8 cellular contexts compared by ENCODE assay signal in the genomic region with DNA sequence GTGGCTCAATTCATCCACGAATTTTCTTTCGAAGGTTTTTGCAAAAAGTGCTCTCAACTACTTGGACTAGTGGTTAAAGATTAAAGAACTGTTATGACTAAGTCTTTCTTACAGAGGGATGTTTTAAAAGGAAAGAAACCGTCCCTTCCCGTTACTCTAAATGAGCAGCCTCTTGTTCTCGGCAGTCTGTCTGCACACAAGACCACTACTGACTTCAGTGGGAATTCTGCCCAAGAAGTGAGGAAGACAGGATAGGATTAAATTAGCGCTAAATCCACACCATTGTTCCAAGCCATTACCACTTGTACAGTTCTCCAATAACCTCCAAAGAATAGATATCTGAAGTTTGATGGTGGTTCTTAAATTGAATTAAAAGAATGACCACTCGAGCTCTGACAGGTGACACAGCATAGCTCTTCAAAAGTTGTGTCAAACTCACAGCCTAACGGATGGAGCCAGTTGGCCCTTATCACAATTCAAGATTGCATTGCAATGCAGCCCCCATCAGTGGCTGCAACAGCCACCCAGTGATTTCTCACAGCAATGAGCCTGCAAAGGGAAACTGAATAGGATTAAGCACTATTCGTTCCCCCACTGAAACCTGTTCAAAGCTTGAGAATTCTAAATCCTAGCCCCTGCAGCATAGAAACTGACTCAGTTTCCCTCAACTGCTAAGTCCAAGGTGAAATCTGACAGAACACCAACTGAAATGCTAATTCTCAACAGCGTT. TPM values are rescaled to one million over a fixed set of nuclear protein-coding genes. Genes with fewer than 3 reads are reported as not detected.
DNase-seq lines count a peak whose midpoint lies in the region; ATAC-seq and TF ChIP-seq lines count a peak whose summit lies in the region.

No MANE protein-coding gene starts in this region.

- peaks cover 22 to 32% (median 27%) of the 10 kb centered on the region in 3 donors for H3K4me1 Mint-ChIP-seq in IgD-negative memory B cell
- peaks cover 6 to 27% (median 21%) of the 10 kb centered on the region in 4 donors for H3K4me1 Mint-ChIP-seq in naive thymus-derived CD8-positive, alpha-beta T cell

- ATAC-seq in naive thymus-derived CD8-positive, alpha-beta T cell = no peak
- ATAC-seq in GM19467 (IDR thresholded peaks at IDR 0.05; ENCODE audit: unreplicated experiment) = no peak

- H3K9me3 Mint-ChIP-seq in IgD-negative memory B cell = peaks cover 0 to 3% (median 1%) of the 10 kb centered on the region in 3 donors
- H3K9me3 Mint-ChIP-seq in naive thymus-derived CD8-positive, alpha-beta T cell = peaks cover 0 to 14% (median 10%) of the 10 kb centered on the region in 9 donors

- H3K27ac Mint-ChIP-seq in IgD-negative memory B cell = peak overlapping the region; percentile 17 to 90 (median 57)
- peak overlapping the region in 9 of 10 donors; percentile 39 to 91 (median 52) for H3K27ac Mint-ChIP-seq in naive thymus-derived CD8-positive, alpha-beta T cell

- no peak for TF ChIP-seq CTCF in GM13976 (IDR thresholded peaks at IDR 0.05; ENCODE audit: borderline replicate concordance, control extremely low read depth, extremely low read depth, insufficient read depth, missing control alignments)

- POLR2A ChIA-PET in naive thymus-derived CD8-positive, alpha-beta T cell (lab: Charles Lee) = interaction anchor here (1.1 kb wide), 1 partner anchor 79 kb away, joined by 4 read pairs; no protein-coding TSS in a partner anchor

- DNase-seq in GM13976 (ENCODE audit: low spot score) (peak; percentile 22), cerebellar cortex (ENCODE audit: low spot score) (peak; percentile 13), NCI-H146 (lab: John Stamatoyannopoulos, UW) (no peak), HUDEP-2 (lab: John Stamatoyannopoulos, UW; ENCODE audit: unreplicated experiment in 76 of 76) (no peak)
- DNase-seq in naive thymus-derived CD8-positive, alpha-beta T cell = peak in 3 of 10 donors; percentile 7 to 10 (median 10)
- DNase-seq in activated naive CD4-positive, alpha-beta T cell (lab: John Stamatoyannopoulos, UW) = no peak

- in situ Hi-C loops in GM13976 (cut with MboI; ENCODE audit: low sequenced_read_pairs, unreplicated experiment) = no loop called here

- H3K36me3 Mint-ChIP-seq in IgD-negative memory B cell = peaks cover 3% of the 10 kb centered on the region
- H3K36me3 Mint-ChIP-seq in naive thymus-derived CD8-positive, alpha-beta T cell = peaks cover 0 to 10% (median 10%) of the 10 kb centered on the region in 3 donors

- peak overlapping the region; percentile 88 to 96 (median 92) for H3K4me3 Mint-ChIP-seq in IgD-negative memory B cell
- peak overlapping the region; percentile 70 to 92 (median 80) for H3K4me3 Mint-ChIP-seq in naive thymus-derived CD8-positive, alpha-beta T cell

- H3K27me3 Mint-ChIP-seq in IgD-negative memory B cell = no peaks in the 10 kb centered on the region
- H3K27me3 Mint-ChIP-seq in naive thymus-derived CD8-positive, alpha-beta T cell = no peaks in the 10 kb centered on the region

RNA-seq across cellular contexts. Expression of a gene that starts 1.8 kb away (rescaled TPM):
- polyA plus RNA-seq in IgD-negative memory B cell = 21.2 TPM
- 10 to 100 TPM; 22.0 to 31.1 TPM for total RNA-seq in naive thymus-derived CD8-positive, alpha-beta T cell
- polyA plus RNA-seq in naive thymus-derived CD8-positive, alpha-beta T cell = 1 to 10 TPM; 1.8 to 3.3 (median 2.4) TPM

Comparison
In these comparisons a context has a peak if more than half of its experiments do, and no peak if none do; other contexts are left out.
1. DNase-seq: peak in GM13976 (single experiment) and cerebellar cortex (single experiment); none in NCI-H146 (single experiment), HUDEP-2 (0 of 76) and activated naive CD4-positive, alpha-beta T cell (0 of 4).